25 cellular contexts compared by ENCODE assay signal in genomic region chr11:92826136-92826535, GRCh38.
DNase-seq lines count a peak whose midpoint lies in the region; ATAC-seq and TF ChIP-seq lines count a peak whose summit lies in the region.
"Had no signal": no experiment of that assay in that cellular context is flagged by ENCODE, and none has a peak within 500 bp of the region (broad histone marks: within the 10 kb centered on the region; RNA-seq: fewer than 3 reads in every experiment).

No MANE protein-coding gene starts in this region.

- WGBS in lung, 2 donors: 43 to 61% methylated on average over 1 of the region's 1 CpG

- no peak for TF ChIP-seq POLR2A in vagina (IDR thresholded peaks at IDR 0.05)

- H3K36me3 Mint-ChIP-seq in activated CD4-positive, alpha-beta memory T cell treated with anti-CD3 and anti-CD28 coated beads, Interleukin-2, amount 10 ng/mL, durations not matched to agents 7 days and 5 days (ENCODE audit: low read depth): no peaks in the 10 kb centered on the region
- H3K36me3 Mint-ChIP-seq: CD4-positive, alpha-beta memory T cell had no signal

- peak; percentile 11 for ATAC-seq in lung (ENCODE audit: insufficient read depth, low FRiP score)
- ATAC-seq in HG03378 (IDR thresholded peaks at IDR 0.05; ENCODE audit: unreplicated experiment): no peak
- ATAC-seq: activated naive CD4-positive, alpha-beta T cell treated with anti-CD3 and anti-CD28 coated beads, Interleukin-2, amount 50 U/mL, for 72 hours; activated T-cell treated with anti-CD3 and anti-CD28 coated beads, Interleukin-2, amount 50 U/mL, for 72 hours; body of pancreas; left colon had no signal

- H3K27me3 Mint-ChIP-seq in activated CD4-positive, alpha-beta memory T cell treated with anti-CD3 and anti-CD28 coated beads, Interleukin-2, amount 10 ng/mL, durations not matched to agents 7 days and 5 days: peaks cover 3% of the 10 kb centered on the region
- H3K27me3 Mint-ChIP-seq: CD4-positive, alpha-beta memory T cell had no signal

- POLR2A ChIA-PET in BJ (lab: Charles Lee): no interaction called here
- POLR2A ChIA-PET in activated CD4-positive, alpha-beta memory T cell treated with anti-CD3 and anti-CD28 coated beads, Interleukin-2, amount 10 ng/mL, durations not matched to agents 7 days and 5 days (lab: Charles Lee): no interaction called here

- no peaks in the 10 kb centered on the region for H3K9me3 Mint-ChIP-seq in activated CD4-positive, alpha-beta memory T cell treated with anti-CD3 and anti-CD28 coated beads, Interleukin-2, amount 10 ng/mL, durations not matched to agents 7 days and 5 days
- H3K9me3 Mint-ChIP-seq: neural crest cell had no signal

- no peaks in the 10 kb centered on the region for H3K36me3 ChIP-seq in BJ (ENCODE audit: control insufficient read depth, insufficient read depth, low read length)
- no peaks in the 10 kb centered on the region for H3K36me3 ChIP-seq in lung (ENCODE audit: control insufficient read depth in 2 of 2, insufficient read depth in 2 of 2, low read length in 2 of 2)
- H3K36me3 ChIP-seq in vagina: no peaks in the 10 kb centered on the region
- H3K36me3 ChIP-seq: uterus had no signal

- H3K4me3 Mint-ChIP-seq in activated CD4-positive, alpha-beta memory T cell treated with anti-CD3 and anti-CD28 coated beads, Interleukin-2, amount 10 ng/mL, durations not matched to agents 7 days and 5 days: no peak overlapping the region
- H3K4me3 Mint-ChIP-seq: activated T-cell treated with anti-CD3 and anti-CD28 coated beads, Interleukin-2, amount 50 U/mL, for 72 hours; CD4-positive, alpha-beta memory T cell; neural crest cell had no signal

- no peaks in the 10 kb centered on the region for H3K4me1 Mint-ChIP-seq in activated CD4-positive, alpha-beta memory T cell treated with anti-CD3 and anti-CD28 coated beads, Interleukin-2, amount 10 ng/mL, durations not matched to agents 7 days and 5 days

- peaks cover 0 to 1% of the 10 kb centered on the region in 2 donors for H3K4me1 ChIP-seq in lung (ENCODE audit: control insufficient read depth in 2 of 2, insufficient read depth in 2 of 2, low read length in 2 of 2)
- peaks cover 5% of the 10 kb centered on the region for H3K4me1 ChIP-seq in vagina
- H3K4me1 ChIP-seq: body of pancreas, uterus had no signal

- no peak overlapping the region for H3K27ac Mint-ChIP-seq in activated CD4-positive, alpha-beta memory T cell treated with anti-CD3 and anti-CD28 coated beads, Interleukin-2, amount 10 ng/mL, durations not matched to agents 7 days and 5 days
- H3K27ac Mint-ChIP-seq: activated naive CD4-positive, alpha-beta T cell treated with anti-CD3 and anti-CD28 coated beads, Interleukin-2, amount 50 U/mL, for 72 hours; activated T-cell treated with anti-CD3 and anti-CD28 coated beads, Interleukin-2, amount 50 U/mL, for 72 hours; CD4-positive, alpha-beta memory T cell had no signal

- CTCF ChIA-PET in BJ (lab: Yijun Ruan, JAX): interaction anchor here (0.6 kb wide), 1 partner anchor 219 kb away, joined by 4 read pairs; no protein-coding TSS in a partner anchor
- CTCF ChIA-PET in activated CD4-positive, alpha-beta memory T cell treated with anti-CD3 and anti-CD28 coated beads, Interleukin-2, amount 10 ng/mL, durations not matched to agents 7 days and 5 days (lab: Charles Lee): no interaction called here

- H3K27me3 ChIP-seq in BJ (ENCODE audit: control insufficient read depth, insufficient read depth, low read length): no peaks in the 10 kb centered on the region
- no peaks in the 10 kb centered on the region for H3K27me3 ChIP-seq in lung (ENCODE audit: control insufficient read depth, insufficient read depth)
- no peaks in the 10 kb centered on the region for H3K27me3 ChIP-seq in vagina
- H3K27me3 ChIP-seq: body of pancreas, uterus had no signal

- peak; percentile 31 for DNase-seq in BJ (ENCODE audit: low read depth)
- DNase-seq in NCI-H2029 (lab: John Stamatoyannopoulos, UW): peak; percentile 5
- peak; percentile 83 for DNase-seq in epithelial cell of esophagus (ENCODE audit: low read depth)
- DNase-seq in lung (ENCODE audit: low spot score): no peak
- DNase-seq in DMS53 treated with DMSO at 0.1 percent for 48 hours (lab: John Stamatoyannopoulos, UW; ENCODE audit: unreplicated experiment): no peak
- DNase-seq in vagina (ENCODE audit: extremely low spot score in 2 of 2): no peak
- DNase-seq in activated CD4-positive, alpha-beta memory T cell treated with anti-CD3 and anti-CD28 coated beads, Interleukin-2, amount 10 ng/mL, durations not matched to agents 7 days and 5 days: no peak
- DNase-seq: activated CD4-positive, CD25-positive, alpha-beta regulatory T cell; activated T-cell treated with anti-CD3 and anti-CD28 coated beads, Interleukin-2, amount 50 U/mL, for 72 hours; body of pancreas; CD4-positive, alpha-beta memory T cell; hypothalamus; Kasumi-1; left colon; midbrain; NCI-H1417; NCI-H2171; NCI-H748 treated with DMSO at 0.1 percent for 48 hours; substantia nigra; T-helper 9 cell; uterus had no signal

- H3K4me3 ChIP-seq in BJ (ENCODE audit: low read depth, low read length) (no peak overlapping the region), epithelial cell of esophagus (ENCODE audit: low read length) (no peak overlapping the region), lung (no peak overlapping the region), vagina (no peak overlapping the region)
- H3K4me3 ChIP-seq: body of pancreas, coronary artery, uterus had no signal

- TF ChIP-seq CTCF in BJ (IDR thresholded peaks at IDR 0.05; ENCODE audit: insufficient read depth, low read depth, low read length) (no peak), epithelial cell of esophagus (IDR thresholded peaks at IDR 0.05; ENCODE audit: insufficient read depth, low read depth, low read length, missing control alignments) (no peak), lung (IDR thresholded peaks at IDR 0.05; ENCODE audit: control extremely low read depth, extremely low read depth) (no peak), vagina (IDR thresholded peaks at IDR 0.05) (no peak)

- no peak overlapping the region for H3K27ac ChIP-seq in lung (ENCODE audit: low read depth in 1 of 2, low read length in 1 of 2)
- H3K27ac ChIP-seq in vagina: no peak overlapping the region
- H3K27ac ChIP-seq: body of pancreas, coronary artery, uterus had no signal

- H3K9me3 ChIP-seq in lung (ENCODE audit: control insufficient read depth in 2 of 2, insufficient read depth in 1 of 2, low read length in 1 of 2) (no peaks in the 10 kb centered on the region), vagina (no peaks in the 10 kb centered on the region)
- H3K9me3 ChIP-seq: body of pancreas, uterus had no signal

- intact Hi-C loops in vagina (cut with DNase I): no loop called here

Comparison
In these comparisons a context has a peak if more than half of its experiments do, and no peak if none do; other contexts are left out.
1. DNase-seq: peak in BJ (single experiment), NCI-H2029 (single experiment) and epithelial cell of esophagus (single experiment); none in lung (single experiment), DMS53 treated with DMSO at 0.1 percent for 48 hours (single experiment), vagina (0 of 2) and activated CD4-positive, alpha-beta memory T cell treated with anti-CD3 and anti-CD28 coated beads, Interleukin-2, amount 10 ng/mL, durations not matched to agents 7 days and 5 days (single experiment).